ENCODE assay signal across 1 cellular context in genomic region chr17:1742371-1743093, GRCh38.
TF ChIP-seq lines count a peak whose summit lies in the region.

Gene SERPINF2, plus strand, starts transcription at chr17:1742871. Its CDS starts 2,125 bp downstream, at chr17:1744996.

TF ChIP-seq in HepG2, 621 proteins besides CTCF, POLR2A, EP300 and RAD21 (continued from another document and continues in another):
- TF ChIP-seq SALL1 (CRISPR knock-in tag; IDR thresholded peaks at IDR 0.05) = peak; percentile 60; the same call in 1 of the 2 replicates
- peak; percentile 65 for TF ChIP-seq ZEB1 (IDR thresholded peaks at IDR 0.05; ENCODE audit: insufficient replicate concordance, low read depth)
- peak; percentile 42; the same call in 1 of the 2 replicates for TF ChIP-seq HOXA3 (CRISPR knock-in tag; IDR thresholded peaks at IDR 0.05)
- 0 out of 2 replicates have a peak, but pooled peaks have one; percentile 22 for TF ChIP-seq POGK (CRISPR knock-in tag; conservative IDR thresholded peaks at IDR 0.05)
- TF ChIP-seq TOE1 (CRISPR knock-in tag; IDR thresholded peaks at IDR 0.05) = 0 out of 2 replicates have a peak, but pooled peaks have one; percentile 29
- TF ChIP-seq FOXJ3 (CRISPR knock-in tag; IDR thresholded peaks at IDR 0.05; ENCODE audit: borderline replicate concordance) = 0 out of 2 replicates have a peak, but pooled peaks have one; percentile 55
- TF ChIP-seq, protein P1, sequence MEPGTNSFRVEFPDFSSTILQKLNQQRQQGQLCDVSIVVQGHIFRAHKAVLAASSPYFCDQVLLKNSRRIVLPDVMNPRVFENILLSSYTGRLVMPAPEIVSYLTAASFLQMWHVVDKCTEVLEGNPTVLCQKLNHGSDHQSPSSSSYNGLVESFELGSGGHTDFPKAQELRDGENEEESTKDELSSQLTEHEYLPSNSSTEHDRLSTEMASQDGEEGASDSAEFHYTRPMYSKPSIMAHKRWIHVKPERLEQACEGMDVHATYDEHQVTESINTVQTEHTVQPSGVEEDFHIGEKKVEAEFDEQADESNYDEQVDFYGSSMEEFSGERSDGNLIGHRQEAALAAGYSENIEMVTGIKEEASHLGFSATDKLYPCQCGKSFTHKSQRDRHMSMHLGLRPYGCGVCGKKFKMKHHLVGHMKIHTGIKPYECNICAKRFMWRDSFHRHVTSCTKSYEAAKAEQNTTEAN (CRISPR knock-in tag; conservative IDR thresholded peaks at IDR 0.05) = peak; percentile 34; the same call in 1 of the 2 replicates
- peak; percentile 10; the same call in 1 of the 2 replicates for TF ChIP-seq ELF3 (CRISPR knock-in tag; IDR thresholded peaks at IDR 0.05)
- TF ChIP-seq, protein P2, sequence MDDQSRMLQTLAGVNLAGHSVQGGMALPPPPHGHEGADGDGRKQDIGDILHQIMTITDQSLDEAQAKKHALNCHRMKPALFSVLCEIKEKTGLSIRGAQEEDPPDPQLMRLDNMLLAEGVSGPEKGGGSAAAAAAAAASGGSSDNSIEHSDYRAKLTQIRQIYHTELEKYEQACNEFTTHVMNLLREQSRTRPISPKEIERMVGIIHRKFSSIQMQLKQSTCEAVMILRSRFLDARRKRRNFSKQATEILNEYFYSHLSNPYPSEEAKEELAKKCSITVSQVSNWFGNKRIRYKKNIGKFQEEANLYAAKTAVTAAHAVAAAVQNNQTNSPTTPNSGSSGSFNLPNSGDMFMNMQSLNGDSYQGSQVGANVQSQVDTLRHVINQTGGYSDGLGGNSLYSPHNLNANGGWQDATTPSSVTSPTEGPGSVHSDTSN (CRISPR knock-in tag; IDR thresholded peaks at IDR 0.05; ENCODE audit: borderline replicate concordance) = 0 out of 2 replicates have a peak, but pooled peaks have one; percentile 37
- no peak for TF ChIP-seq ATF7 (IDR thresholded peaks at IDR 0.05)
- TF ChIP-seq ATF7 (CRISPR knock-in tag; IDR thresholded peaks at IDR 0.05) = no peak
- TF ChIP-seq GTF3A (CRISPR knock-in tag; conservative IDR thresholded peaks at IDR 0.05) = no peak
- TF ChIP-seq TCF12 (IDR thresholded peaks at IDR 0.05) = no peak
- TF ChIP-seq TCF12 (CRISPR knock-in tag; IDR thresholded peaks at IDR 0.05) = peak; percentile 79; the same call in 1 of the 2 replicates
- peak; percentile 62; the same call in 1 of the 2 replicates for TF ChIP-seq ZNF264 (CRISPR knock-in tag; IDR thresholded peaks at IDR 0.05)
- no peak for TF ChIP-seq PHF5A (CRISPR knock-in tag; IDR thresholded peaks at IDR 0.05; ENCODE audit: low read depth, unreplicated experiment)
- TF ChIP-seq, protein P3, sequence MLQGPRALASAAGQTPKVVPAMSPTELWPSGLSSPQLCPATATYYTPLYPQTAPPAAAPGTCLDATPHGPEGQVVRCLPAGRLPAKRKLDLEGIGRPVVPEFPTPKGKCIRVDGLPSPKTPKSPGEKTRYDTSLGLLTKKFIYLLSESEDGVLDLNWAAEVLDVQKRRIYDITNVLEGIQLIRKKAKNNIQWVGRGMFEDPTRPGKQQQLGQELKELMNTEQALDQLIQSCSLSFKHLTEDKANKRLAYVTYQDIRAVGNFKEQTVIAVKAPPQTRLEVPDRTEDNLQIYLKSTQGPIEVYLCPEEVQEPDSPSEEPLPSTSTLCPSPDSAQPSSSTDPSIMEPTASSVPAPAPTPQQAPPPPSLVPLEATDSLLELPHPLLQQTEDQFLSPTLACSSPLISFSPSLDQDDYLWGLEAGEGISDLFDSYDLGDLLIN (CRISPR knock-in tag; IDR thresholded peaks at IDR 0.05; ENCODE audit: borderline replicate concordance) = peak; percentile 63; the same call in 1 of the 2 replicates
- peak; percentile 72; the same call in 1 of the 2 replicates for TF ChIP-seq ARNTL (CRISPR knock-in tag; IDR thresholded peaks at IDR 0.05)
- TF ChIP-seq ZFP82 (CRISPR knock-in tag; IDR thresholded peaks at IDR 0.05; ENCODE audit: borderline replicate concordance) = 0 out of 2 replicates have a peak, but pooled peaks have one; percentile 15
- TF ChIP-seq ZNF292 (CRISPR knock-in tag; IDR thresholded peaks at IDR 0.05; ENCODE audit: borderline replicate concordance, low read depth) = no peak
- TF ChIP-seq, protein P4, sequence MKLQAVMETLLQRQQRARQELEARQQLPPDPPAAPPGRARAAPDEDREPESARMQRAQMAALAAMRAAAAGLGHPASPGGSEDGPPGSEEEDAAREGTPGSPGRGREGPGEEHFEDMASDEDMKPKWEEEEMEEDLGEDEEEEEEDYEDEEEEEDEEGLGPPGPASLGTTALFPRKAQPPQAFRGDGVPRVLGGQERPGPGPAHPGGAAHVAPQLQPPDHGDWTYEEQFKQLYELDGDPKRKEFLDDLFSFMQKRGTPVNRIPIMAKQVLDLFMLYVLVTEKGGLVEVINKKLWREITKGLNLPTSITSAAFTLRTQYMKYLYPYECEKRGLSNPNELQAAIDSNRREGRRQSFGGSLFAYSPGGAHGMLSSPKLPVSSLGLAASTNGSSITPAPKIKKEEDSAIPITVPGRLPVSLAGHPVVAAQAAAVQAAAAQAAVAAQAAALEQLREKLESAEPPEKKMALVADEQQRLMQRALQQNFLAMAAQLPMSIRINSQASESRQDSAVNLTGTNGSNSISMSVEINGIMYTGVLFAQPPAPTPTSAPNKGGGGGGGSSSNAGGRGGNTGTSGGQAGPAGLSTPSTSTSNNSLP (IDR thresholded peaks at IDR 0.05; ENCODE audit: low read depth, low read length) = no peak
- peak; percentile 53; the same call in 1 of the 2 replicates for TF ChIP-seq NFIC (IDR thresholded peaks at IDR 0.05; ENCODE audit: low read length)
- TF ChIP-seq SKI (IDR thresholded peaks at IDR 0.05; ENCODE audit: partially characterized antibody) = peak; percentile 68
- TF ChIP-seq ZNF382 (CRISPR knock-in tag; IDR thresholded peaks at IDR 0.05; ENCODE audit: borderline replicate concordance) = no peak
- peak; percentile 63 for TF ChIP-seq KDM6A (CRISPR knock-in tag; IDR thresholded peaks at IDR 0.05; ENCODE audit: low read depth)
- TF ChIP-seq ZNF792 (CRISPR knock-in tag; IDR thresholded peaks at IDR 0.05) = 0 out of 2 replicates have a peak, but pooled peaks have one; percentile 37
- no peak; the same call in 1 of the 2 replicates for TF ChIP-seq ZNF446 (CRISPR knock-in tag; IDR thresholded peaks at IDR 0.05)
- TF ChIP-seq RNF219 (CRISPR knock-in tag; IDR thresholded peaks at IDR 0.05) = no peak
- peak; percentile 89 for TF ChIP-seq ZNF775 (CRISPR knock-in tag; IDR thresholded peaks at IDR 0.05; ENCODE audit: borderline replicate concordance)
- peak; percentile 59; the same call in 1 of the 2 replicates for TF ChIP-seq BRCA1 (CRISPR knock-in tag; IDR thresholded peaks at IDR 0.05)
- TF ChIP-seq, protein P5, sequence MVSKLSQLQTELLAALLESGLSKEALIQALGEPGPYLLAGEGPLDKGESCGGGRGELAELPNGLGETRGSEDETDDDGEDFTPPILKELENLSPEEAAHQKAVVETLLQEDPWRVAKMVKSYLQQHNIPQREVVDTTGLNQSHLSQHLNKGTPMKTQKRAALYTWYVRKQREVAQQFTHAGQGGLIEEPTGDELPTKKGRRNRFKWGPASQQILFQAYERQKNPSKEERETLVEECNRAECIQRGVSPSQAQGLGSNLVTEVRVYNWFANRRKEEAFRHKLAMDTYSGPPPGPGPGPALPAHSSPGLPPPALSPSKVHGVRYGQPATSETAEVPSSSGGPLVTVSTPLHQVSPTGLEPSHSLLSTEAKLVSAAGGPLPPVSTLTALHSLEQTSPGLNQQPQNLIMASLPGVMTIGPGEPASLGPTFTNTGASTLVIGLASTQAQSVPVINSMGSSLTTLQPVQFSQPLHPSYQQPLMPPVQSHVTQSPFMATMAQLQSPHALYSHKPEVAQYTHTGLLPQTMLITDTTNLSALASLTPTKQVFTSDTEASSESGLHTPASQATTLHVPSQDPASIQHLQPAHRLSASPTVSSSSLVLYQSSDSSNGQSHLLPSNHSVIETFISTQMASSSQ (IDR thresholded peaks at IDR 0.05; ENCODE audit: low read depth) = peak; percentile 91
- TF ChIP-seq, protein P5 (CRISPR knock-in tag; IDR thresholded peaks at IDR 0.05; ENCODE audit: borderline replicate concordance) = peak; percentile 93
- TF ChIP-seq ZNF878 (CRISPR knock-in tag; IDR thresholded peaks at IDR 0.05) = 0 out of 2 replicates have a peak, but pooled peaks have one; percentile 18
- TF ChIP-seq, protein P6, sequence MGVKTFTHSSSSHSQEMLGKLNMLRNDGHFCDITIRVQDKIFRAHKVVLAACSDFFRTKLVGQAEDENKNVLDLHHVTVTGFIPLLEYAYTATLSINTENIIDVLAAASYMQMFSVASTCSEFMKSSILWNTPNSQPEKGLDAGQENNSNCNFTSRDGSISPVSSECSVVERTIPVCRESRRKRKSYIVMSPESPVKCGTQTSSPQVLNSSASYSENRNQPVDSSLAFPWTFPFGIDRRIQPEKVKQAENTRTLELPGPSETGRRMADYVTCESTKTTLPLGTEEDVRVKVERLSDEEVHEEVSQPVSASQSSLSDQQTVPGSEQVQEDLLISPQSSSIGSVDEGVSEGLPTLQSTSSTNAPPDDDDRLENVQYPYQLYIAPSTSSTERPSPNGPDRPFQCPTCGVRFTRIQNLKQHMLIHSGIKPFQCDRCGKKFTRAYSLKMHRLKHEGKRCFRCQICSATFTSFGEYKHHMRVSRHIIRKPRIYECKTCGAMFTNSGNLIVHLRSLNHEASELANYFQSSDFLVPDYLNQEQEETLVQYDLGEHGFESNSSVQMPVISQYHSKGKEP (CRISPR knock-in tag; IDR thresholded peaks at IDR 0.05) = 0 out of 2 replicates have a peak, but pooled peaks have one; percentile 53
- TF ChIP-seq ZSCAN12 (CRISPR knock-in tag; IDR thresholded peaks at IDR 0.05) = 0 out of 2 replicates have a peak, but pooled peaks have one; percentile 28
- TF ChIP-seq, protein P7, sequence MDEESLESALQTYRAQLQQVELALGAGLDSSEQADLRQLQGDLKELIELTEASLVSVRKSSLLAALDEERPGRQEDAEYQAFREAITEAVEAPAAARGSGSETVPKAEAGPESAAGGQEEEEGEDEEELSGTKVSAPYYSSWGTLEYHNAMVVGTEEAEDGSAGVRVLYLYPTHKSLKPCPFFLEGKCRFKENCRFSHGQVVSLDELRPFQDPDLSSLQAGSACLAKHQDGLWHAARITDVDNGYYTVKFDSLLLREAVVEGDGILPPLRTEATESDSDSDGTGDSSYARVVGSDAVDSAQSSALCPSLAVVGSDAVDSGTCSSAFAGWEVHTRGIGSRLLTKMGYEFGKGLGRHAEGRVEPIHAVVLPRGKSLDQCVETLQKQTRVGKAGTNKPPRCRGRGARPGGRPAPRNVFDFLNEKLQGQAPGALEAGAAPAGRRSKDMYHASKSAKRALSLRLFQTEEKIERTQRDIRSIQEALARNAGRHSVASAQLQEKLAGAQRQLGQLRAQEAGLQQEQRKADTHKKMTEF (CRISPR knock-in tag; IDR thresholded peaks at IDR 0.05) = peak; percentile 73
- TF ChIP-seq DMAP1 (CRISPR knock-in tag; IDR thresholded peaks at IDR 0.05) = peak; percentile 69; the same call in 1 of the 2 replicates
- peak; percentile 64; the same call in 1 of the 2 replicates for TF ChIP-seq BRD4 (CRISPR knock-in tag; IDR thresholded peaks at IDR 0.05)
- no peak for TF ChIP-seq PHF20 (CRISPR knock-in tag; IDR thresholded peaks at IDR 0.05)
- TF ChIP-seq ZNF614 (CRISPR knock-in tag; IDR thresholded peaks at IDR 0.05; ENCODE audit: borderline replicate concordance) = no peak
- 0 out of 2 replicates have a peak, but pooled peaks have one; percentile 22 for TF ChIP-seq GATA4 (IDR thresholded peaks at IDR 0.05; ENCODE audit: borderline replicate concordance, low read depth)
- TF ChIP-seq, protein P8, sequence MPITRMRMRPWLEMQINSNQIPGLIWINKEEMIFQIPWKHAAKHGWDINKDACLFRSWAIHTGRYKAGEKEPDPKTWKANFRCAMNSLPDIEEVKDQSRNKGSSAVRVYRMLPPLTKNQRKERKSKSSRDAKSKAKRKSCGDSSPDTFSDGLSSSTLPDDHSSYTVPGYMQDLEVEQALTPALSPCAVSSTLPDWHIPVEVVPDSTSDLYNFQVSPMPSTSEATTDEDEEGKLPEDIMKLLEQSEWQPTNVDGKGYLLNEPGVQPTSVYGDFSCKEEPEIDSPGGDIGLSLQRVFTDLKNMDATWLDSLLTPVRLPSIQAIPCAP (CRISPR knock-in tag; IDR thresholded peaks at IDR 0.05; ENCODE audit: low read depth) = no peak
